ENCODE assay signal across 8 cellular contexts in genomic region chr12:122471324-122472226, GRCh38. TPM values are rescaled to one million over a fixed set of nuclear protein-coding genes. Genes with fewer than 3 reads are reported as not detected.
DNase-seq lines count a peak whose midpoint lies in the region; ATAC-seq and TF ChIP-seq lines count a peak whose summit lies in the region.

No MANE protein-coding gene starts in this region.

- H3K9me3 Mint-ChIP-seq in CD4-positive, CD25-positive, alpha-beta regulatory T cell, result no peaks in the 10 kb centered on the region
- H3K9me3 Mint-ChIP-seq in immature natural killer cell, result no peaks in the 10 kb centered on the region

- no peak overlapping the region for H3K4me3 Mint-ChIP-seq in CD4-positive, CD25-positive, alpha-beta regulatory T cell
- peak overlapping the region in 1 of 5 donors; percentile 10 for H3K4me3 Mint-ChIP-seq in immature natural killer cell

- no peaks in the 10 kb centered on the region for H3K9me3 ChIP-seq in CD4-positive, CD25-positive, alpha-beta regulatory T cell (ENCODE audit: control insufficient read depth in 2 of 2, low read length in 2 of 2)
- H3K9me3 ChIP-seq in GM23248 (ENCODE audit: low read depth), result no peaks in the 10 kb centered on the region

- 43 to 52% methylated on average over 3 of the region's 3 CpGs for WGBS in GM23248 (ENCODE audit: low coverage in 1 of 2, low lambda C conversion rate in 2 of 2, missing lambda C conversion rate in 2 of 2), 2 experiments

- no peaks in the 10 kb centered on the region for H3K4me1 ChIP-seq in CD4-positive, CD25-positive, alpha-beta regulatory T cell (ENCODE audit: control insufficient read depth, insufficient read depth, low read length, poor library complexity, severe bottlenecking)
- H3K4me1 ChIP-seq in GM23248 (ENCODE audit: insufficient read depth), result peaks cover 10% of the 10 kb centered on the region

- TF ChIP-seq CTCF in astrocyte of the spinal cord (IDR thresholded peaks at IDR 0.05; ENCODE audit: low read depth, low read length), result peak; percentile 74

- DNase-seq in CD4-positive, CD25-positive, alpha-beta regulatory T cell, result peak in 2 of 3 donors; percentile 70 to 78
- DNase-seq in GM23248, result peak; percentile 82
- peak; percentile 80 for DNase-seq in NCI-H460 (ENCODE audit: extremely low read depth, low read depth)
- DNase-seq in astrocyte of the spinal cord (ENCODE audit: low read depth, low spot score), result peak; percentile 83
- peak; percentile 38 to 58 (median 53) for DNase-seq in immature natural killer cell
- peak; percentile 53 for DNase-seq in smooth muscle cell of the brain vasculature (ENCODE audit: low read depth, low spot score)

- H4K20me1 ChIP-seq in GM23248 (ENCODE audit: insufficient read depth), result no peaks in the 10 kb centered on the region

- in situ Hi-C loops in GM23248 (cut with MboI), result no loop called here
- in situ Hi-C loops in astrocyte of the spinal cord (cut with HindIII; ENCODE audit: low sequenced_read_pairs), result no loop called here

- H3K27ac ChIP-seq in CD4-positive, CD25-positive, alpha-beta regulatory T cell (ENCODE audit: insufficient read depth, low read length, poor library complexity, severe bottlenecking), result peak overlapping the region; percentile 61
- H3K27ac ChIP-seq in GM23248, result 0 out of 2 replicates have a peak overlapping the region, but pooled peaks have one; percentile 27

- H3K27ac Mint-ChIP-seq in CD4-positive, CD25-positive, alpha-beta regulatory T cell, result peak overlapping the region in 2 of 3 donors; percentile 2 to 38
- peak overlapping the region; percentile 10 to 55 (median 42) for H3K27ac Mint-ChIP-seq in immature natural killer cell

- H3K9ac ChIP-seq in GM23248, result no peak overlapping the region

- H3K27me3 ChIP-seq in CD4-positive, CD25-positive, alpha-beta regulatory T cell (ENCODE audit: control insufficient read depth, insufficient read depth, low read length), result no peaks in the 10 kb centered on the region
- H3K27me3 ChIP-seq in GM23248 (replicated peaks; ENCODE audit: insufficient read depth), result no peaks in the 10 kb centered on the region

- peaks cover 4% of the 10 kb centered on the region; the same call in 1 of the 2 replicates for H3K79me2 ChIP-seq in GM23248 (ENCODE audit: insufficient read depth)

- H3K27me3 Mint-ChIP-seq in CD4-positive, CD25-positive, alpha-beta regulatory T cell, result no peaks in the 10 kb centered on the region
- H3K27me3 Mint-ChIP-seq in immature natural killer cell (ENCODE audit: low read depth in 3 of 3), result peaks cover 0 to 4% (median 3%) of the 10 kb centered on the region in 3 donors

- H3K4me3 ChIP-seq in CD4-positive, CD25-positive, alpha-beta regulatory T cell (ENCODE audit: low read depth, low read length), result peak overlapping the region; percentile 20
- peak overlapping the region; percentile 13; the same call in 1 of the 2 replicates for H3K4me3 ChIP-seq in GM23248
- H3K4me3 ChIP-seq in astrocyte of the spinal cord (ENCODE audit: low read depth, low read length), result no peak overlapping the region

- H3K4me1 Mint-ChIP-seq in CD4-positive, CD25-positive, alpha-beta regulatory T cell, result peaks cover 11 to 13% (median 13%) of the 10 kb centered on the region in 4 donors
- peaks cover 8 to 12% of the 10 kb centered on the region in 2 donors for H3K4me1 Mint-ChIP-seq in immature natural killer cell

- H2AFZ ChIP-seq in GM23248, result no peak overlapping the region

- peak; percentile 66 to 68 for ATAC-seq in CD4-positive, CD25-positive, alpha-beta regulatory T cell (ENCODE audit: low read depth in 2 of 2)
- no peak for ATAC-seq in GM18909 (IDR thresholded peaks at IDR 0.05; ENCODE audit: poor library complexity, unreplicated experiment)
- ATAC-seq in HG03159 (IDR thresholded peaks at IDR 0.05; ENCODE audit: unreplicated experiment), result no peak

- peaks cover 31% of the 10 kb centered on the region for H3K36me3 ChIP-seq in CD4-positive, CD25-positive, alpha-beta regulatory T cell (ENCODE audit: control insufficient read depth, insufficient read depth, low read length)
- H3K36me3 ChIP-seq in GM23248 (ENCODE audit: low read depth), result peaks cover 21% of the 10 kb centered on the region

- H3F3A ChIP-seq in GM23248 (ENCODE audit: insufficient read depth), result peaks cover 24% of the 10 kb centered on the region

- H3K9me2 ChIP-seq in GM23248 (ENCODE audit: insufficient read depth), result no peaks in the 10 kb centered on the region

- peaks cover 32% of the 10 kb centered on the region for H3K36me3 Mint-ChIP-seq in CD4-positive, CD25-positive, alpha-beta regulatory T cell
- H3K36me3 Mint-ChIP-seq in immature natural killer cell, result peaks cover 14 to 28% (median 22%) of the 10 kb centered on the region in 3 donors

- H3K4me2 ChIP-seq in GM23248 (ENCODE audit: unreplicated experiment), result peak overlapping the region; percentile 55

RNA-seq across cellular contexts. Expression of gene ZCCHC8, which starts 29.2 kb away (rescaled TPM):
- 66.1 TPM for total RNA-seq in CD4-positive, CD25-positive, alpha-beta regulatory T cell
- 10 to 100 TPM; 11.8 to 17.4 (median 14.0) TPM for polyA plus RNA-seq in CD4-positive, CD25-positive, alpha-beta regulatory T cell
- total RNA-seq in GM23248 (2014; rRNA removed; shearing (Covaris generic)), result 12.3 and 13.2 TPM in 2 replicates
- polyA plus RNA-seq in GM23248 (2016; fragmentation: Nextera tagmentation; extraction: Ambion mirVana), result 13.6 and 14.3 TPM in 2 replicates
- 47.4 and 49.1 TPM in 2 replicates for total RNA-seq in NCI-H460 (2014; rRNA removed; shearing (Covaris generic))
- polyA plus RNA-seq in NCI-H460 (2014; cell fraction: nucleus; rRNA removed), result 76.4 and 87.7 TPM in 2 replicates
- 10 to 100 TPM in 1 of 3 donors, 1 to 10 TPM in 2; 2.4 to 13.2 (median 5.6) TPM for polyA plus RNA-seq in immature natural killer cell

RNA-seq across cellular contexts. Expression of gene CLIP1, which starts 49.1 kb away (rescaled TPM):
- 99.8 TPM for total RNA-seq in CD4-positive, CD25-positive, alpha-beta regulatory T cell
- 10 to 100 TPM; 17.1 to 19.2 (median 18.3) TPM for polyA plus RNA-seq in CD4-positive, CD25-positive, alpha-beta regulatory T cell
- total RNA-seq in GM23248 (2014; rRNA removed; shearing (Covaris generic)), result 52.5 and 61.7 TPM in 2 replicates
- 74.5 and 77.8 TPM in 2 replicates for polyA plus RNA-seq in GM23248 (2016; fragmentation: Nextera tagmentation; extraction: Ambion mirVana)
- 106 and 120 TPM in 2 replicates for total RNA-seq in NCI-H460 (2014; rRNA removed; shearing (Covaris generic))
- polyA plus RNA-seq in NCI-H460 (2014; cell fraction: nucleus; rRNA removed), result 82.6 and 118 TPM in 2 replicates
- 10 to 100 TPM in 1 of 3 donors, 1 to 10 TPM in 2; 1.4 to 30.6 (median 9.5) TPM for polyA plus RNA-seq in immature natural killer cell

RNA-seq across cellular contexts. Expression of gene RSRC2, which starts 55.2 kb away (rescaled TPM):
- 293 TPM for total RNA-seq in CD4-positive, CD25-positive, alpha-beta regulatory T cell
- polyA plus RNA-seq in CD4-positive, CD25-positive, alpha-beta regulatory T cell, result 10 to 100 TPM; 28.3 to 37.5 (median 32.2) TPM
- total RNA-seq in GM23248 (2014; rRNA removed; shearing (Covaris generic)), result 31.1 and 41.5 TPM in 2 replicates
- polyA plus RNA-seq in GM23248 (2016; fragmentation: Nextera tagmentation; extraction: Ambion mirVana), result 45.8 and 51.7 TPM in 2 replicates
- total RNA-seq in NCI-H460 (2014; rRNA removed; shearing (Covaris generic)), result 50.3 and 56.6 TPM in 2 replicates
- polyA plus RNA-seq in NCI-H460 (2014; cell fraction: nucleus; rRNA removed), result 126 and 135 TPM in 2 replicates
- 10 to 100 TPM; 13.0 to 50.7 (median 14.1) TPM for polyA plus RNA-seq in immature natural killer cell

RNA-seq across cellular contexts. Expression of gene KNTC1, which starts 55.5 kb away (rescaled TPM):
- 27.8 TPM for total RNA-seq in CD4-positive, CD25-positive, alpha-beta regulatory T cell
- polyA plus RNA-seq in CD4-positive, CD25-positive, alpha-beta regulatory T cell, result 1 to 10 TPM; 2.1 to 8.0 (median 3.3) TPM
- total RNA-seq in GM23248 (2014; rRNA removed; shearing (Covaris generic)), result 15.5 and 20.2 TPM in 2 replicates
- polyA plus RNA-seq in GM23248 (2016; fragmentation: Nextera tagmentation; extraction: Ambion mirVana) (5.6 and 8.1 TPM in 2 replicates), immature natural killer cell (1 to 10 TPM; 1.1 to 3.3 (median 1.4) TPM)
- total RNA-seq in NCI-H460 (2014; rRNA removed; shearing (Covaris generic)), result 40.7 and 51.0 TPM in 2 replicates
- polyA plus RNA-seq in NCI-H460 (2014; cell fraction: nucleus; rRNA removed), result 237 and 354 TPM in 2 replicates

Comparison
In these comparisons a context has a peak if more than half of its experiments do, and no peak if none do; other contexts are left out.
1. ATAC-seq: peak in CD4-positive, CD25-positive, alpha-beta regulatory T cell (2 of 2); none in GM18909 (single experiment) and HG03159 (single experiment).
2. Peak in every context shown above with its lines, with median percentiles within 50 percentile points of each other: DNase-seq.